ENCODE assay signal across 6 cellular contexts in genomic region chr2:158473300-158473699, GRCh38. TPM values are rescaled to one million over a fixed set of nuclear protein-coding genes. Genes with fewer than 3 reads are reported as not detected.
"Had no signal": no experiment of that assay in that cellular context is flagged by ENCODE, and none has a peak within 500 bp of the region (broad histone marks: within the 10 kb centered on the region; RNA-seq: fewer than 3 reads in every experiment).

No MANE protein-coding gene starts in this region.

RNA-seq across cellular contexts. Expression of gene CCDC148, which starts 16.7 kb away (rescaled TPM):
- total RNA-seq: naive thymus-derived CD8-positive, alpha-beta T cell; natural killer cell; natural killer cell treated with Interleukin-12 subunit alpha and Interleukin-12 subunit beta and Interleukin-15 and Interleukin-18, amount 100 ng/mL, for 72 hours; psoas muscle; pulmonary artery endothelial cell had no signal
- polyA plus RNA-seq: naive thymus-derived CD8-positive, alpha-beta T cell; smooth muscle cell had no signal
